ENCODE assay signal across 11 cellular contexts in genomic region chr9:109411069-109411761, GRCh38.
DNase-seq lines count a peak whose midpoint lies in the region; ATAC-seq, FAIRE-seq and TF ChIP-seq lines count a peak whose summit lies in the region.
"Had no signal": no experiment of that assay in that cellular context is flagged by ENCODE, and none has a peak within 500 bp of the region (broad histone marks: within the 10 kb centered on the region; RNA-seq: fewer than 3 reads in every experiment).

No MANE protein-coding gene starts in this region.

- peaks cover 35% of the 10 kb centered on the region for H3K4me1 Mint-ChIP-seq in activated CD8-positive, alpha-beta T cell treated with anti-CD3 and anti-CD28 coated beads for 36 hours (ENCODE audit: low read depth)
- H3K4me1 Mint-ChIP-seq: central memory CD8-positive, alpha-beta T cell had no signal

- H3K27me3 Mint-ChIP-seq in activated CD8-positive, alpha-beta T cell treated with anti-CD3 and anti-CD28 coated beads for 36 hours, result peaks cover 15% of the 10 kb centered on the region

- no peak for TF ChIP-seq CTCF in activated CD8-positive, alpha-beta T cell treated with anti-CD3 and anti-CD28 coated beads for 36 hours (IDR thresholded peaks at IDR 0.05)

- no peak for DNase-seq in GM12892 (ENCODE audit: insufficient read length)
- DNase-seq in activated CD8-positive, alpha-beta T cell treated with anti-CD3 and anti-CD28 coated beads for 36 hours, result peak; percentile 41
- DNase-seq in foreskin melanocyte, result no peak
- DNase-seq in NK-92 (lab: John Stamatoyannopoulos, UW; ENCODE audit: unreplicated experiment), result no peak
- DNase-seq in iPS-NIHi11 (ENCODE audit: low spot score), result no peak
- DNase-seq in cardiac septum (ENCODE audit: low spot score), result no peak
- DNase-seq: islet precursor cell, T-helper 9 cell had no signal

- intact Hi-C loops in activated CD8-positive, alpha-beta T cell treated with anti-CD3 and anti-CD28 coated beads for 36 hours (cut with micrococcal nuclease), result loop anchor here (10.0 kb wide), 1 partner anchor 296 kb away; the partner anchor contains the start of gene TMEM245
- intact Hi-C loops in cardiac septum (cut with DNase I), result no loop called here

- peak; percentile 54; the same call in 1 of the 2 replicates for TF ChIP-seq POLR2A in GM12892 (IDR thresholded peaks at IDR 0.05; ENCODE audit: low read depth, low read length)

- CTCF ChIA-PET in activated CD8-positive, alpha-beta T cell treated with anti-CD3 and anti-CD28 coated beads for 36 hours (lab: Charles Lee), result interaction anchor here (0.9 to 3.1 kb wide), 7 partner anchors 11 to 109 kb away, joined by 3 to 23 read pairs (median 6); no protein-coding TSS in a partner anchor

- no peaks in the 10 kb centered on the region for H3K9me3 Mint-ChIP-seq in activated CD8-positive, alpha-beta T cell treated with anti-CD3 and anti-CD28 coated beads for 36 hours
- H3K9me3 Mint-ChIP-seq: central memory CD8-positive, alpha-beta T cell had no signal

- peak; percentile 73 for ATAC-seq in GM19468 (IDR thresholded peaks at IDR 0.05; ENCODE audit: extremely low read depth, unreplicated experiment)
- peak; percentile 78 for ATAC-seq in HG03108 (IDR thresholded peaks at IDR 0.05; ENCODE audit: unreplicated experiment)
- ATAC-seq in activated CD8-positive, alpha-beta T cell treated with anti-CD3 and anti-CD28 coated beads for 36 hours, result peak; percentile 62

- H3K27ac Mint-ChIP-seq in activated CD8-positive, alpha-beta T cell treated with anti-CD3 and anti-CD28 coated beads for 36 hours, result peak overlapping the region; percentile 91

- no peaks in the 10 kb centered on the region for H3K36me3 Mint-ChIP-seq in activated CD8-positive, alpha-beta T cell treated with anti-CD3 and anti-CD28 coated beads for 36 hours (ENCODE audit: low read depth)

- FAIRE-seq in GM12892 (lab: Jason Lieb, UNC), result peak; percentile 87

- peak overlapping the region; percentile 35 for H3K4me3 Mint-ChIP-seq in activated CD8-positive, alpha-beta T cell treated with anti-CD3 and anti-CD28 coated beads for 36 hours
- H3K4me3 Mint-ChIP-seq: central memory CD8-positive, alpha-beta T cell had no signal

- POLR2A ChIA-PET in activated CD8-positive, alpha-beta T cell treated with anti-CD3 and anti-CD28 coated beads for 36 hours (lab: Charles Lee), result no interaction called here
